Comparison of ENCODE assay signal across 23 cellular contexts in genomic region chr9:114204265-114204664, GRCh38. TPM values are rescaled to one million over a fixed set of nuclear protein-coding genes. Genes with fewer than 3 reads are reported as not detected.
DNase-seq lines count a peak whose midpoint lies in the region; ATAC-seq, FAIRE-seq and TF ChIP-seq lines count a peak whose summit lies in the region.
"Had no signal": no experiment of that assay in that cellular context is flagged by ENCODE, and none has a peak within 500 bp of the region (broad histone marks: within the 10 kb centered on the region; RNA-seq: fewer than 3 reads in every experiment).

No MANE protein-coding gene starts in this region.

- peaks cover 43% of the 10 kb centered on the region for H3K9me1 ChIP-seq in IMR-90 (ENCODE audit: insufficient read depth, low read length)

- no peak overlapping the region for H2BK20ac ChIP-seq in IMR-90 (ENCODE audit: low read depth, low read length)

- no peak overlapping the region for H4K8ac ChIP-seq in IMR-90 (ENCODE audit: low read depth in 2 of 2, low read length in 2 of 2)

- peaks cover 0 to 19% of the 10 kb centered on the region in 2 experiments; a peak in 2 of 4 replicates for H3K79me1 ChIP-seq in IMR-90 (ENCODE audit: low read depth in 1 of 2, low read length in 2 of 2)

- H2AK9ac ChIP-seq in IMR-90 (replicated peaks; ENCODE audit: low read depth, low read length, poor library complexity), result no peak overlapping the region

- H3K27ac ChIP-seq in IMR-90 (ENCODE audit: insufficient read depth, low read length) (no peak overlapping the region), HepG2 (ENCODE audit: extremely low read length, insufficient read depth, low read length) (no peak overlapping the region), tibial artery (peak overlapping the region; percentile 76 to 81)
- H3K27ac ChIP-seq: A549 had no signal

- ATAC-seq in IMR-90 (ENCODE audit: low read depth) (no peak), HepG2 (no peak), mucosa of descending colon (no peak)
- ATAC-seq: A549, GM12878, HCT116 had no signal

- 92% methylated on average over 2 of the region's 4 CpGs; no CpG with 5 or more reads in 1 of the 2 experiments for WGBS in IMR-90 (ENCODE audit: extremely low coverage in 2 of 2, insufficient read length in 1 of 2), 2 experiments
- whole genome bisulfite sequencing in HepG2 (ENCODE audit: low lambda C conversion rate), result 93% methylated on average over 4 of the region's 4 CpGs

- H3K18ac ChIP-seq in IMR-90 (ENCODE audit: low read depth, low read length), result no peak overlapping the region

- H3K4me3 Mint-ChIP-seq in nephron progenitor cell, result no peak overlapping the region
- H3K4me3 Mint-ChIP-seq in chondrocyte (ENCODE audit: unreplicated experiment), result no peak overlapping the region
- H3K4me3 Mint-ChIP-seq: CD14-positive monocyte; CD4-positive, alpha-beta T cell; CD8-positive, alpha-beta memory T cell; GM23338; H9 had no signal

- H3K9ac ChIP-seq in IMR-90 (ENCODE audit: low read depth, low read length) (no peak overlapping the region), HepG2 (ENCODE audit: insufficient read depth, low read depth, low read length) (no peak overlapping the region)
- H3K9ac ChIP-seq: BLaER1 treated with 17β-estradiol and CSF1 and Interleukin-3, amounts not matched to agents 10 nM and 100 nM had no signal

- no peak overlapping the region for H2BK15ac ChIP-seq in IMR-90 (ENCODE audit: low read depth, low read length)

- H3K4me3 ChIP-seq in IMR-90 (ENCODE audit: insufficient read depth, low read depth, low read length) (no peak overlapping the region), HepG2 (replicated peaks in 1 of 3; ENCODE audit: insufficient read depth in 1 of 3, low read depth in 2 of 3, low read length in 3 of 3) (no peak overlapping the region), tibial artery (no peak overlapping the region), mucosa of descending colon (no peak overlapping the region)
- H3K4me3 ChIP-seq: A549; BLaER1 treated with 17β-estradiol and CSF1 and Interleukin-3, amounts not matched to agents 10 nM and 100 nM; GM12878; GM23338 had no signal

- BruUV-seq in IMR-90 (replicated peaks; lab: Mats Ljungman, UMichigan) (no TSS peak), HepG2 (replicated peaks; lab: Mats Ljungman, UMichigan) (no TSS peak)

- CTCF ChIA-PET in IMR-90 (lab: Yijun Ruan, JAX) (no interaction called here), HepG2 (lab: Yijun Ruan, JAX; ENCODE audit: low intra/inter-chr PET ratio, low total read pairs) (no interaction called here)

- H4K5ac ChIP-seq in IMR-90 (ENCODE audit: low read depth, low read length), result no peak overlapping the region

- POLR2A ChIA-PET in IMR-90 (lab: Charles Lee; ENCODE audit: unreplicated experiment), result no interaction called here
- POLR2A ChIA-PET in HepG2 (lab: Yijun Ruan, JAX), result no interaction called here

- no peak overlapping the region for H3K56ac ChIP-seq in IMR-90 (ENCODE audit: extremely low read depth, insufficient read depth, low read length)

- no peak for TF ChIP-seq POLR2A in IMR-90 (IDR thresholded peaks at IDR 0.05; ENCODE audit: low read depth, low read length)
- TF ChIP-seq POLR2A in HepG2 (IDR thresholded peaks at IDR 0.05; ENCODE audit: insufficient read depth in 1 of 2, low read depth in 2 of 2, low read length in 2 of 2), result no peak

- in situ Hi-C loops in IMR-90 (cut with MboI; ENCODE audit: low sequenced_read_pairs) (no loop called here), HepG2 (cut with HindIII; ENCODE audit: extremely low pct_ligation_motif_present, low pct_unique_long_range_greater_than_20kb) (no loop called here)

- no peak for FAIRE-seq in HepG2 (lab: Jason Lieb, UNC)
- FAIRE-seq: A549, D721Med, GM12878 had no signal

- no peak overlapping the region for H2BK5ac ChIP-seq in IMR-90 (ENCODE audit: low read depth, low read length, poor library complexity, severe bottlenecking)

- peaks cover 13% of the 10 kb centered on the region for H3K36me3 Mint-ChIP-seq in nephron progenitor cell (ENCODE audit: low read depth)
- peaks cover 21% of the 10 kb centered on the region for H3K36me3 Mint-ChIP-seq in chondrocyte (ENCODE audit: low read depth)
- H3K36me3 Mint-ChIP-seq: CD14-positive monocyte; CD8-positive, alpha-beta memory T cell had no signal

- DNase-seq in IMR-90 (no peak), HepG2 (ENCODE audit: low spot score) (no peak), nephron progenitor cell (no peak), tibial artery (no peak), mucosa of descending colon (no peak), NCI-H1105 treated with DMSO at 0.1 percent for 48 hours (lab: John Stamatoyannopoulos, UW) (no peak), chondrocyte (ENCODE audit: low spot score) (no peak)
- DNase-seq: 8988T; ACHN; AML-193; BE2C; CD4-positive, alpha-beta T cell; CD8-positive, alpha-beta memory T cell; DMS 273 treated with DMSO at 0.1 percent for 48 hours; GDM1; H9 had no signal

- peaks cover 9% of the 10 kb centered on the region for H3K36me3 ChIP-seq in IMR-90 (ENCODE audit: control insufficient read depth, insufficient read depth, low read length)
- peaks cover 58 to 97% of the 10 kb centered on the region in 2 experiments for H3K36me3 ChIP-seq in HepG2 (replicated peaks in 1 of 2; ENCODE audit: control insufficient read depth in 1 of 2, insufficient read depth in 2 of 2, low read length in 2 of 2)
- no peaks in the 10 kb centered on the region for H3K36me3 ChIP-seq in tibial artery
- no peaks in the 10 kb centered on the region for H3K36me3 ChIP-seq in mucosa of descending colon (ENCODE audit: low read depth)
- H3K36me3 ChIP-seq: BE2C had no signal

- no peak overlapping the region for H3K23ac ChIP-seq in IMR-90 (ENCODE audit: low read depth, low read length)

- H3K27me3 ChIP-seq in IMR-90 (ENCODE audit: control insufficient read depth, insufficient read depth, low read length), result no peaks in the 10 kb centered on the region
- H3K27me3 ChIP-seq in HepG2 (ENCODE audit: control insufficient read depth in 1 of 2, insufficient read depth in 2 of 2, low read length in 2 of 2), result no peaks in the 10 kb centered on the region
- H3K27me3 ChIP-seq in tibial artery, result no peaks in the 10 kb centered on the region
- H3K27me3 ChIP-seq: BE2C; BLaER1 treated with 17β-estradiol and CSF1 and Interleukin-3, amounts not matched to agents 10 nM and 100 nM had no signal

- no peak overlapping the region for H4K91ac ChIP-seq in IMR-90 (ENCODE audit: insufficient read depth, low read depth, low read length)

- no peaks in the 10 kb centered on the region for H3K9me3 Mint-ChIP-seq in nephron progenitor cell
- H3K9me3 Mint-ChIP-seq in chondrocyte (ENCODE audit: low read depth), result no peaks in the 10 kb centered on the region
- H3K9me3 Mint-ChIP-seq: CD14-positive monocyte; CD4-positive, alpha-beta T cell; CD8-positive, alpha-beta memory T cell; GM23338; H9 had no signal

- TF ChIP-seq CTCF in IMR-90 (conservative IDR thresholded peaks at IDR 0.05; ENCODE audit: low read depth, low read length) (no peak), HepG2 (CRISPR knock-in tag; IDR thresholded peaks at IDR 0.05) (no peak), nephron progenitor cell (IDR thresholded peaks at IDR 0.05) (no peak), tibial artery (IDR thresholded peaks at IDR 0.05) (no peak), mucosa of descending colon (IDR thresholded peaks at IDR 0.05) (no peak), chondrocyte (IDR thresholded peaks at IDR 0.05) (no peak)

- H2AK5ac ChIP-seq in IMR-90 (ENCODE audit: low read depth, low read length), result peak overlapping the region; percentile 50; the same call in 1 of the 2 replicates

- TF ChIP-seq RAD21 in IMR-90 (IDR thresholded peaks at IDR 0.05; ENCODE audit: low read length) (no peak), HepG2 (CRISPR knock-in tag; IDR thresholded peaks at IDR 0.05) (no peak)

- H3K27me3 Mint-ChIP-seq in nephron progenitor cell (ENCODE audit: low read depth, poor library complexity) (peaks cover 6% of the 10 kb centered on the region), chondrocyte (ENCODE audit: low read depth) (no peaks in the 10 kb centered on the region)
- H3K27me3 Mint-ChIP-seq: CD4-positive, alpha-beta T cell had no signal

- H4K20me1 ChIP-seq in IMR-90 (ENCODE audit: insufficient read depth, low read length) (peaks cover 11% of the 10 kb centered on the region), HepG2 (ENCODE audit: insufficient read depth, low read length) (peaks cover 6% of the 10 kb centered on the region; the same call in 1 of the 2 replicates)

- peaks cover 36% of the 10 kb centered on the region for H3K4me1 ChIP-seq in IMR-90 (ENCODE audit: control insufficient read depth, insufficient read depth, low read length)
- H3K4me1 ChIP-seq in HepG2 (ENCODE audit: insufficient read depth, low read length), result peaks cover 24% of the 10 kb centered on the region
- H3K4me1 ChIP-seq in tibial artery, result peaks cover 7 to 41% (median 40%) of the 10 kb centered on the region in 4 donors
- no peaks in the 10 kb centered on the region for H3K4me1 ChIP-seq in mucosa of descending colon (ENCODE audit: low read depth)
- H3K4me1 ChIP-seq: BE2C had no signal

- H3K4me2 ChIP-seq in IMR-90 (ENCODE audit: low read depth, low read length) (no peak overlapping the region), HepG2 (ENCODE audit: low read depth, low read length) (no peak overlapping the region)
- H3K4me2 ChIP-seq: A549; BLaER1 treated with 17β-estradiol and CSF1 and Interleukin-3, amounts not matched to agents 10 nM and 100 nM; GM23338 had no signal

- H2AFZ ChIP-seq in IMR-90 (replicated peaks; ENCODE audit: low read length, poor library complexity), result no peak overlapping the region
- no peak overlapping the region for H2AFZ ChIP-seq in HepG2 (ENCODE audit: low read length)
- H2AFZ ChIP-seq: GM23338 had no signal

- dilution Hi-C loops in IMR-90 (cut with HindIII; ENCODE audit: low sequenced_read_pairs, unreplicated experiment), result no loop called here

- no peak overlapping the region for H3K14ac ChIP-seq in IMR-90 (replicated peaks; ENCODE audit: low read depth, low read length)

- no peak for TF ChIP-seq EP300 in HepG2 (IDR thresholded peaks at IDR 0.05; ENCODE audit: low read depth in 2 of 2, low read length in 2 of 2)
- no peak for TF ChIP-seq EP300 in HepG2 (CRISPR knock-in tag; IDR thresholded peaks at IDR 0.05; ENCODE audit: borderline replicate concordance)

- no peak overlapping the region for H2BK120ac ChIP-seq in IMR-90 (ENCODE audit: low read depth, low read length)

- H3K27ac Mint-ChIP-seq in nephron progenitor cell, result peak overlapping the region; percentile 78
- H3K27ac Mint-ChIP-seq in chondrocyte (ENCODE audit: unreplicated experiment), result no peak overlapping the region
- H3K27ac Mint-ChIP-seq: CD14-positive monocyte; CD4-positive, alpha-beta T cell; GM23338 had no signal

- H3K4me1 Mint-ChIP-seq in nephron progenitor cell, result peaks cover 40% of the 10 kb centered on the region
- peaks cover 38% of the 10 kb centered on the region for H3K4me1 Mint-ChIP-seq in chondrocyte (ENCODE audit: low read depth)
- H3K4me1 Mint-ChIP-seq: CD8-positive, alpha-beta memory T cell had no signal

- H3K79me2 ChIP-seq in HepG2 (ENCODE audit: insufficient read depth, low read length), result no peaks in the 10 kb centered on the region

- no peak overlapping the region for H3K4ac ChIP-seq in IMR-90 (ENCODE audit: low read depth, low read length)

- intact Hi-C loops in IMR-90 (cut with micrococcal nuclease), result no loop called here
- intact Hi-C loops in HepG2 (cut with micrococcal nuclease; ENCODE audit: unreplicated experiment), result no loop called here
- intact Hi-C loops in tibial artery (cut with DNase I; ENCODE audit: low total_unique reads), result no loop called here
- intact Hi-C loops in mucosa of descending colon (cut with DNase I, micrococcal nuclease), result no loop called here

- H3K9me3 ChIP-seq in IMR-90 (ENCODE audit: control insufficient read depth, insufficient read depth, low read length) (no peaks in the 10 kb centered on the region), HepG2 (ENCODE audit: low read length) (no peaks in the 10 kb centered on the region), tibial artery (no peaks in the 10 kb centered on the region), mucosa of descending colon (no peaks in the 10 kb centered on the region)
- H3K9me3 ChIP-seq: A549; BE2C; BLaER1 treated with 17β-estradiol and CSF1 and Interleukin-3, amounts not matched to agents 10 nM and 100 nM had no signal

RNA-seq across cellular contexts. Expression of gene COL27A1, which starts 48.9 kb away (rescaled TPM):
- 2.2 and 3.2 TPM in 2 replicates for total RNA-seq in IMR-90 (2012; rRNA removed)
- 18.3 and 23.2 TPM in 2 replicates for polyA plus RNA-seq in IMR-90 (2012; rRNA removed)
- polyA plus RNA-seq in IMR-90 (2012; cell fraction: cytosol; rRNA removed), result 6.8 and 9.7 TPM in 2 replicates
- polyA plus RNA-seq in IMR-90 (2012; cell fraction: nucleus; rRNA removed; ENCODE audit: low replicate concordance), result 118 and 194 TPM in 2 replicates
- total RNA-seq in HepG2 (2016; rRNA removed; fragmentation: Illumina TruSeq; extraction: Trizol), result 13.1 and 71.3 TPM in 2 replicates
- total RNA-seq in HepG2 (2016; cell fraction: cytosol; rRNA removed; fragmentation: Illumina TruSeq; extraction: Trizol; ENCODE audit: low read depth), result 24.4 and 27.4 TPM in 2 replicates
- total RNA-seq in HepG2 (2016; cell fraction: insoluble cytoplasmic fraction; rRNA removed; fragmentation: Illumina TruSeq; extraction: Trizol), result 11.3 and 76.4 TPM in 2 replicates
- total RNA-seq in HepG2 (2016; cell fraction: membrane; rRNA removed; fragmentation: Illumina TruSeq; extraction: Trizol), result 17.0 and 18.6 TPM in 2 replicates
- 127 and 145 TPM in 2 replicates for total RNA-seq in HepG2 (2016; cell fraction: nucleus; rRNA removed; fragmentation: Illumina TruSeq; extraction: Trizol)
- 89.1 and 105 TPM in 2 replicates for polyA plus RNA-seq in HepG2 (2011; rRNA removed)
- polyA plus RNA-seq in HepG2 (2011; cell fraction: cytosol; rRNA removed), result 8.5 and 16.4 TPM in 2 replicates
- polyA plus RNA-seq in HepG2 (2011; cell fraction: nucleus; rRNA removed), result 1,276 and 1,843 TPM in 2 replicates
- polyA plus RNA-seq in HepG2 (2012), result 63.8 and 83.6 TPM in 2 replicates
- 2.0 and 2.7 TPM in 2 replicates for polyA plus RNA-seq in HepG2 (2016; cell fraction: cytosol; fragmentation: Illumina TruSeq; extraction: Trizol; ENCODE audit: low read depth)
- polyA plus RNA-seq in HepG2 (2016; cell fraction: insoluble cytoplasmic fraction; fragmentation: Illumina TruSeq; extraction: Trizol; ENCODE audit: low read depth), result 13.5 and 15.6 TPM in 2 replicates
- polyA plus RNA-seq in HepG2 (2016; cell fraction: membrane; fragmentation: Illumina TruSeq; extraction: Trizol; ENCODE audit: low read depth), result 4.3 and 4.5 TPM in 2 replicates
- 665 and 720 TPM in 2 replicates for polyA plus RNA-seq in HepG2 (2016; cell fraction: nucleus; fragmentation: Illumina TruSeq; extraction: Trizol; ENCODE audit: insufficient read depth, low read depth)
- 11.6 and 59.4 TPM in 2 replicates for polyA minus RNA-seq in HepG2 (2011; rRNA and poly(A)+ RNA removed; ENCODE audit: low replicate concordance)
- polyA minus RNA-seq in HepG2 (2011; cell fraction: cytosol; rRNA and poly(A)+ RNA removed), result 5.5 and 10.9 TPM in 2 replicates
- polyA minus RNA-seq in HepG2 (2011; cell fraction: nucleus; rRNA and poly(A)+ RNA removed), result 155 and 169 TPM in 2 replicates
- 10 to 100 TPM in 1 of 3 donors, 1 to 10 TPM in 2; 3.1 to 13.6 (median 4.0) TPM for total RNA-seq in mucosa of descending colon
- total RNA-seq in chondrocyte, result 45.9 to 52.9 TPM (median 48.5 TPM) in 3 replicates
- polyA plus RNA-seq: CD14-positive monocyte; CD8-positive, alpha-beta memory T cell; GM12878 had no signal

Comparison
In these comparisons a context has a peak if more than half of its experiments do, and no peak if none do; other contexts are left out.
1. H3K27ac ChIP-seq: peak in tibial artery (2 of 2); none in IMR-90 (single experiment) and HepG2 (single experiment).